In genomic region chr4:15755321-15755750, GRCh38 we compare ENCODE assay signal across 8 cellular contexts. TPM values are rescaled to one million over a fixed set of nuclear protein-coding genes. Genes with fewer than 3 reads are reported as not detected.
DNase-seq lines count a peak whose midpoint lies in the region; ATAC-seq and TF ChIP-seq lines count a peak whose summit lies in the region.

No MANE protein-coding gene starts in this region.

- DNase-seq in RWPE2 (ENCODE audit: low spot score) (no peak), NCI-H2196 treated with DMSO at 0.1 percent for 48 hours (lab: John Stamatoyannopoulos, UW; ENCODE audit: unreplicated experiment) (no peak), left lobe of liver (ENCODE audit: low spot score) (no peak), epidermal melanocyte (ENCODE audit: insufficient read length, low spot score) (no peak)
- peak; percentile 23 for DNase-seq in activated naive CD8-positive, alpha-beta T cell treated with anti-CD3 and anti-CD28 coated beads, Interleukin-2, amount 50 U/mL, for 16 hours (ENCODE audit: low read depth, low spot score)
- DNase-seq in stimulated activated CD4-positive, alpha-beta T cell treated with anti-CD3 and anti-CD28 coated beads, Interleukin-15, amount 100 ng/mL, for 48 hours (ENCODE audit: low read depth in 2 of 2): peak; percentile 51 to 53

- no peak overlapping the region for H3K4me3 ChIP-seq in RWPE2 (ENCODE audit: severe bottlenecking)

- peaks cover 7% of the 10 kb centered on the region for H3K4me1 ChIP-seq in RWPE2 (ENCODE audit: insufficient read depth, poor library complexity, severe bottlenecking)

- ATAC-seq in GM21447 (IDR thresholded peaks at IDR 0.05; ENCODE audit: unreplicated experiment) (peak; percentile 34), RWPE2 (ENCODE audit: low read depth) (peak; percentile 50), HG03439 (IDR thresholded peaks at IDR 0.05; ENCODE audit: unreplicated experiment) (no peak), left lobe of liver (no peak)

- no peaks in the 10 kb centered on the region for H3K9me3 ChIP-seq in RWPE2 (ENCODE audit: severe bottlenecking)

- H3K27me3 ChIP-seq in RWPE2 (ENCODE audit: insufficient read depth, poor library complexity, severe bottlenecking): no peaks in the 10 kb centered on the region

- peak overlapping the region; percentile 39 for H3K27ac ChIP-seq in RWPE2 (ENCODE audit: poor library complexity, severe bottlenecking)

- no peak for TF ChIP-seq CTCF in RWPE2 (IDR thresholded peaks at IDR 0.05; ENCODE audit: poor library complexity, severe bottlenecking)

- H3K36me3 ChIP-seq in RWPE2 (ENCODE audit: low read depth): no peaks in the 10 kb centered on the region

RNA-seq across cellular contexts. Expression of gene CD38, which starts 22.8 kb away (rescaled TPM):
- 4.6 TPM for total RNA-seq in left lobe of liver

RNA-seq across cellular contexts. Expression of gene BST1, which starts 52.5 kb away (rescaled TPM):
- 3.7 TPM for total RNA-seq in left lobe of liver

Comparison
In these comparisons a context has a peak if more than half of its experiments do, and no peak if none do; other contexts are left out.
1. ATAC-seq: peak in GM21447 (single experiment) and RWPE2 (single experiment); none in HG03439 (single experiment) and left lobe of liver (single experiment).
2. DNase-seq: peak in activated naive CD8-positive, alpha-beta T cell treated with anti-CD3 and anti-CD28 coated beads, Interleukin-2, amount 50 U/mL, for 16 hours (single experiment) and stimulated activated CD4-positive, alpha-beta T cell treated with anti-CD3 and anti-CD28 coated beads, Interleukin-15, amount 100 ng/mL, for 48 hours (2 of 2); none in RWPE2 (single experiment), NCI-H2196 treated with DMSO at 0.1 percent for 48 hours (single experiment), left lobe of liver (single experiment) and epidermal melanocyte (single experiment).